17 cellular contexts compared by ENCODE assay signal in genomic region chr2:19839438-19839837, GRCh38.
"Had no signal": no experiment of that assay in that cellular context is flagged by ENCODE, and none has a peak within 500 bp of the region (broad histone marks: within the 10 kb centered on the region; RNA-seq: fewer than 3 reads in every experiment).

No MANE protein-coding gene starts in this region.

- H3K4me1 ChIP-seq: colonic mucosa, left lung, testis, upper lobe of right lung had no signal

- H3K27ac ChIP-seq: colonic mucosa, left lung, stomach, testis, upper lobe of right lung had no signal

- H3K27me3 ChIP-seq: colonic mucosa, left lung, testis, upper lobe of right lung had no signal

- H3K9me3 ChIP-seq: colonic mucosa, left lung, stomach, testis, upper lobe of right lung had no signal

- DNase-seq: activated effector memory CD4-positive, alpha-beta T cell treated with Interleukin-2 at 50 U/mL for 16 hours; activated naive CD4-positive, alpha-beta T cell treated with anti-CD3 and anti-CD28 coated beads, Interleukin-2, amount 50 U/mL, for 16 hours; amniotic stem cell; caudate nucleus; colonic mucosa; effector CD4-positive, alpha-beta T cell; foreskin fibroblast; hippocampal formation; kidney; left lung; mammary epithelial cell; naive B cell; stimulated activated CD4-positive, alpha-beta T cell treated with anti-CD3 and anti-CD28 coated beads, Interleukin-12 subunit alpha, Interleukin-12 subunit beta, amount 100 ng/mL, for 4 hours; stomach; testis; upper lobe of right lung had no signal

- H3K4me3 ChIP-seq: colonic mucosa, left lung, stomach, testis, upper lobe of right lung had no signal

- H3K36me3 Mint-ChIP-seq: naive B cell had no signal

- H3K4me3 Mint-ChIP-seq: naive B cell had no signal

- H3K4me1 Mint-ChIP-seq: naive B cell had no signal

- ATAC-seq: activated CD4-positive, CD25-positive, alpha-beta regulatory T cell treated with anti-CD3 and anti-CD28 coated beads, Interleukin-2, amount 50 U/mL, for 24 hours; left lung; upper lobe of right lung had no signal

- H3K36me3 ChIP-seq: colonic mucosa, left lung, stomach, upper lobe of right lung had no signal
